Comparison of ENCODE assay signal across 12 cellular contexts in genomic region chr3:6250167-6250566, GRCh38.
DNase-seq lines count a peak whose midpoint lies in the region; ATAC-seq and TF ChIP-seq lines count a peak whose summit lies in the region.
"Had no signal": no experiment of that assay in that cellular context is flagged by ENCODE, and none has a peak within 500 bp of the region (broad histone marks: within the 10 kb centered on the region; RNA-seq: fewer than 3 reads in every experiment).

No MANE protein-coding gene starts in this region.

- H3K36me3 ChIP-seq in colonic mucosa: no peaks in the 10 kb centered on the region

- DNase-seq in germinal center (ENCODE audit: low spot score) (peak; percentile 25), colonic mucosa (no peak), Right ventricle myocardium inferior (ENCODE audit: missing footprints) (no peak), LoVo (ENCODE audit: low spot score) (no peak), superior temporal gyrus (ENCODE audit: extremely low spot score) (no peak)
- DNase-seq: cortex of kidney; NCI-H1092; stimulated activated CD4-positive, alpha-beta T cell treated with anti-CD3 and anti-CD28 coated beads, Interleukin-4, amount 100 ng/mL, for 4 hours had no signal

- no peaks in the 10 kb centered on the region for H3K4me1 ChIP-seq in colonic mucosa

- TF ChIP-seq CTCF in colonic mucosa (IDR thresholded peaks at IDR 0.05): no peak

- no peak overlapping the region for H3K9ac ChIP-seq in colonic mucosa (ENCODE audit: low read depth in 2 of 2, low read length in 2 of 2)

- no peaks in the 10 kb centered on the region for H3K9me3 ChIP-seq in colonic mucosa

- no peaks in the 10 kb centered on the region for H3K27me3 ChIP-seq in colonic mucosa

- H3K4me3 ChIP-seq in colonic mucosa: no peak overlapping the region

- peak; percentile 94 for ATAC-seq in GM19023 (IDR thresholded peaks at IDR 0.05; ENCODE audit: unreplicated experiment)
- ATAC-seq in GM21737 (IDR thresholded peaks at IDR 0.05; ENCODE audit: unreplicated experiment): peak; percentile 96
- ATAC-seq in HG03280 (IDR thresholded peaks at IDR 0.05; ENCODE audit: unreplicated experiment): peak; percentile 100
- no peak for ATAC-seq in Right ventricle myocardium inferior

- H3K27ac ChIP-seq in colonic mucosa: no peak overlapping the region
- H3K27ac ChIP-seq: VCaP had no signal

- intact Hi-C loops in colonic mucosa (cut with DNase I) (no loop called here), Right ventricle myocardium inferior (cut with DNase I) (no loop called here)
